Comparison of ENCODE assay signal across 29 cellular contexts in the genomic region with DNA sequence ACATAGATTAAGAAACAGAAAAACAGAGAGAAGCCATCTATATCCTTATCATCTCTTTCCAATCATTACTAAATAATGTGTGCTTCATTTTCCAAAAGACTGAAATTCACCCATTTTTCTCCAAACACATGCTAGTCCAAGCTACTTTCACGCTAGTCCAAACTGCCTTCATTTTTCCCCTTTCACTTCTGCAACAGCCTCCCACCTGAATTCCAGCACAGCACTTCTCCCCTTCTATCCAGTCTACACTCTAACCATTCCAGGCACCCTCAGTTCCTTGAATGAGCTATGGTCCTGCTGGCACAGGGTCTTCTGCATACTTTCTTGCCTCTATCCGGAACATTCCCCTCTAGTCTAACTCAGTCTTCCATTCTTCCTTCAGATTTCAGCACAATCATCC.
"Had no signal": no experiment of that assay in that cellular context is flagged by ENCODE, and none has a peak within 500 bp of the region (broad histone marks: within the 10 kb centered on the region; RNA-seq: fewer than 3 reads in every experiment).

No MANE protein-coding gene starts in this region.

- DNase-seq: stimulated activated CD4-positive, alpha-beta T cell treated with anti-CD3 and anti-CD28 coated beads, Interleukin-2, amount 100 ng/mL, for 48 hours; stimulated activated CD4-positive, alpha-beta T cell treated with anti-CD3 and anti-CD28 coated beads, Interleukin-4, amount 100 ng/mL, for 1 hour; stimulated activated CD4-positive, alpha-beta T cell treated with anti-CD3 and anti-CD28 coated beads, Interleukin-4, amount 100 ng/mL, for 24 hours; stimulated activated CD4-positive, alpha-beta T cell treated with anti-CD3 and anti-CD28 coated beads, Interleukin-4, amount 100 ng/mL, for 4 hours; stimulated activated CD8-positive, alpha-beta memory T cell treated with anti-CD3 and anti-CD28 coated beads, Interleukin-4, amount 100 ng/mL, for 48 hours; stimulated activated naive B cell treated with anti-CD40 and anti-IgM and Interleukin-4, amounts not matched to agents 10 μg/mL and 1 μg/mL and 100 μg/mL, for 72 hours; stimulated activated naive CD4-positive, alpha-beta T cell; stimulated activated naive CD4-positive, alpha-beta T cell treated with Interleukin-2 at 50 U/mL for 16 hours; stimulated activated naive CD8-positive, alpha-beta T cell treated with anti-CD3 and anti-CD28 coated beads, Interleukin-15, amount 100 ng/mL, for 72 hours; stimulated activated naive CD8-positive, alpha-beta T cell treated with anti-CD3 and anti-CD28 coated beads, Interleukin-15, Interleukin-2, amounts not matched to agents 100 U/mL and 50 U/mL, for 24 hours; stomach; substantia nigra; testis; thyroid gland; tibial artery; transverse colon; trophoblast cell; upper lobe of left lung; upper lobe of right lung; uterus had no signal

- FAIRE-seq: urothelium cell line had no signal

- H3K27me3 ChIP-seq: stomach, suprapubic skin, testis, thyroid gland, tibial artery, tibial nerve, transverse colon, upper lobe of left lung, upper lobe of right lung, uterus, vagina had no signal

- ATAC-seq: stimulated activated effector memory CD8-positive, alpha-beta T cell treated with anti-CD3 and anti-CD28 coated beads, Interleukin-12 subunit alpha, Interleukin-12 subunit beta, amount 100 ng/mL, for 72 hours; stimulated activated memory B cell treated with anti-CD40 and anti-IgM and Interleukin-4, amounts not matched to agents 10 μg/mL and 1 μg/mL and 100 μg/mL, for 72 hours; stimulated activated naive B cell treated with anti-CD40 and anti-IgM and Interleukin-4, amounts not matched to agents 10 μg/mL and 1 μg/mL and 100 μg/mL, for 72 hours; stimulated activated naive CD8-positive, alpha-beta T cell treated with anti-CD3 and anti-CD28 coated beads, Interleukin-15, amount 100 ng/mL, for 72 hours; stimulated activated naive CD8-positive, alpha-beta T cell treated with anti-CD3 and anti-CD28 coated beads, Interleukin-15, Interleukin-2, amounts not matched to agents 100 U/mL and 50 U/mL, for 24 hours; upper lobe of right lung had no signal

- H3K36me3 Mint-ChIP-seq: stimulated activated effector memory CD8-positive, alpha-beta T cell treated with anti-CD3 and anti-CD28 coated beads, Interleukin-12 subunit alpha, Interleukin-12 subunit beta, amount 100 ng/mL, for 72 hours; stimulated activated memory B cell treated with anti-CD40 and anti-IgM and Interleukin-4, amounts not matched to agents 10 μg/mL and 1 μg/mL and 100 μg/mL, for 72 hours; stimulated activated naive B cell treated with anti-CD40 and anti-IgM and Interleukin-4, amounts not matched to agents 10 μg/mL and 1 μg/mL and 100 μg/mL, for 72 hours; type B pancreatic cell had no signal

- H3K27ac Mint-ChIP-seq: stimulated activated effector memory CD8-positive, alpha-beta T cell treated with anti-CD3 and anti-CD28 coated beads, Interleukin-12 subunit alpha, Interleukin-12 subunit beta, amount 100 ng/mL, for 72 hours; stimulated activated memory B cell treated with anti-CD40 and anti-IgM and Interleukin-4, amounts not matched to agents 10 μg/mL and 1 μg/mL and 100 μg/mL, for 72 hours; stimulated activated naive B cell treated with anti-CD40 and anti-IgM and Interleukin-4, amounts not matched to agents 10 μg/mL and 1 μg/mL and 100 μg/mL, for 72 hours; stimulated activated naive CD8-positive, alpha-beta T cell treated with anti-CD3 and anti-CD28 coated beads, Interleukin-15, amount 100 ng/mL, for 72 hours; stimulated activated naive CD8-positive, alpha-beta T cell treated with anti-CD3 and anti-CD28 coated beads, Interleukin-15, Interleukin-2, amounts not matched to agents 100 ng/mL and 50 ng/mL, for 24 hours; type B pancreatic cell had no signal

- H3K27me3 Mint-ChIP-seq: stimulated activated naive B cell treated with anti-CD40 and anti-IgM and Interleukin-4, amounts not matched to agents 10 μg/mL and 1 μg/mL and 100 μg/mL, for 72 hours; stimulated activated naive CD8-positive, alpha-beta T cell treated with anti-CD3 and anti-CD28 coated beads, Interleukin-15, Interleukin-2, amounts not matched to agents 100 ng/mL and 50 ng/mL, for 24 hours; type B pancreatic cell had no signal

- H3K27ac ChIP-seq: stomach, suprapubic skin, testis, thoracic aorta, thyroid gland, tibial artery, tibial nerve, transverse colon, upper lobe of left lung, upper lobe of right lung, vagina had no signal

- H3K9me3 Mint-ChIP-seq: stimulated activated memory B cell treated with anti-CD40 and anti-IgM and Interleukin-4, amounts not matched to agents 10 μg/mL and 1 μg/mL and 100 μg/mL, for 72 hours; stimulated activated naive B cell treated with anti-CD40 and anti-IgM and Interleukin-4, amounts not matched to agents 10 μg/mL and 1 μg/mL and 100 μg/mL, for 72 hours; stimulated activated naive CD8-positive, alpha-beta T cell treated with anti-CD3 and anti-CD28 coated beads, Interleukin-15, amount 100 ng/mL, for 72 hours; stimulated activated naive CD8-positive, alpha-beta T cell treated with anti-CD3 and anti-CD28 coated beads, Interleukin-15, Interleukin-2, amounts not matched to agents 100 ng/mL and 50 ng/mL, for 24 hours; type B pancreatic cell had no signal

- H3K4me1 Mint-ChIP-seq: stimulated activated effector memory CD8-positive, alpha-beta T cell treated with anti-CD3 and anti-CD28 coated beads, Interleukin-12 subunit alpha, Interleukin-12 subunit beta, amount 100 ng/mL, for 72 hours; stimulated activated memory B cell treated with anti-CD40 and anti-IgM and Interleukin-4, amounts not matched to agents 10 μg/mL and 1 μg/mL and 100 μg/mL, for 72 hours; stimulated activated naive B cell treated with anti-CD40 and anti-IgM and Interleukin-4, amounts not matched to agents 10 μg/mL and 1 μg/mL and 100 μg/mL, for 72 hours; stimulated activated naive CD8-positive, alpha-beta T cell treated with anti-CD3 and anti-CD28 coated beads, Interleukin-15, amount 100 ng/mL, for 72 hours had no signal

- H3K9me3 ChIP-seq: stomach, suprapubic skin, testis, thoracic aorta, thyroid gland, tibial artery, tibial nerve, transverse colon, upper lobe of left lung, upper lobe of right lung, uterus, vagina had no signal

- H3K4me1 ChIP-seq: testis, thyroid gland, tibial nerve, upper lobe of right lung had no signal

- H3K4me3 ChIP-seq: stomach, suprapubic skin, testis, thoracic aorta, thyroid gland, tibial artery, tibial nerve, transverse colon, upper lobe of left lung, upper lobe of right lung, uterus, vagina had no signal

- H3K4me3 Mint-ChIP-seq: stimulated activated effector memory CD8-positive, alpha-beta T cell treated with anti-CD3 and anti-CD28 coated beads, Interleukin-12 subunit alpha, Interleukin-12 subunit beta, amount 100 ng/mL, for 72 hours; stimulated activated memory B cell treated with anti-CD40 and anti-IgM and Interleukin-4, amounts not matched to agents 10 μg/mL and 1 μg/mL and 100 μg/mL, for 72 hours; stimulated activated naive B cell treated with anti-CD40 and anti-IgM and Interleukin-4, amounts not matched to agents 10 μg/mL and 1 μg/mL and 100 μg/mL, for 72 hours; stimulated activated naive CD8-positive, alpha-beta T cell treated with anti-CD3 and anti-CD28 coated beads, Interleukin-15, amount 100 ng/mL, for 72 hours; stimulated activated naive CD8-positive, alpha-beta T cell treated with anti-CD3 and anti-CD28 coated beads, Interleukin-15, Interleukin-2, amounts not matched to agents 100 ng/mL and 50 ng/mL, for 24 hours; type B pancreatic cell had no signal

- H3K36me3 ChIP-seq: stomach, suprapubic skin, thoracic aorta, thyroid gland, tibial artery, tibial nerve, transverse colon, upper lobe of left lung, upper lobe of right lung, uterus, vagina had no signal
